8 cellular contexts compared by ENCODE assay signal in genomic region chr4:185811509-185812364, GRCh38. TPM values are rescaled to one million over a fixed set of nuclear protein-coding genes. Genes with fewer than 3 reads are reported as not detected.
DNase-seq lines count a peak whose midpoint lies in the region; ATAC-seq and TF ChIP-seq lines count a peak whose summit lies in the region.

TSS of gene SORBS2 (minus strand) at chr4:185812194. CDS start at chr4:185690571, 121,623 bp downstream.

- WGBS in spleen, 5 donors = 38 to 49% (median 43%) methylated on average over 17 to 20 of the region's 20 CpGs

- H3K27me3 ChIP-seq in brain microvascular endothelial cell (replicated peaks) (no peaks in the 10 kb centered on the region), spleen (replicated peaks in 1 of 7) (peaks cover 0 to 6% (median 0%) of the 10 kb centered on the region in 7 donors)

- no peaks in the 10 kb centered on the region for H3K36me3 ChIP-seq in brain microvascular endothelial cell (replicated peaks)
- H3K36me3 ChIP-seq in spleen = no peaks in the 10 kb centered on the region

- H3K9me3 ChIP-seq in spleen = no peaks in the 10 kb centered on the region

- no peak for TF ChIP-seq CTCF in brain microvascular endothelial cell (IDR thresholded peaks at IDR 0.05; ENCODE audit: low read depth, low read length, missing control alignments)
- TF ChIP-seq CTCF in spleen (IDR thresholded peaks at IDR 0.05 in 8 of 11, conservative IDR thresholded peaks at IDR 0.05 in 3 of 11) = no peak

- no peak for TF ChIP-seq POLR2A in spleen (IDR thresholded peaks at IDR 0.05)

- intact Hi-C loops in spleen (cut with DNase I; ENCODE audit: low total_unique reads) = no loop called here

- peak; percentile 51 to 84 for DNase-seq in NCI-H2081 (lab: John Stamatoyannopoulos, UW)
- DNase-seq in brain microvascular endothelial cell = peak; percentile 51
- DNase-seq in islet precursor cell = peak; percentile 66
- peak; percentile 85 for DNase-seq in spleen
- no peak for DNase-seq in activated T-cell treated with anti-CD3 and anti-CD28 coated beads, Interleukin-2, amount 50 U/mL, for 4 hours
- DNase-seq in activated effector memory CD4-positive, alpha-beta T cell treated with anti-CD3 and anti-CD28 coated beads, Interleukin-2, amount 50 U/mL, for 16 hours = no peak

- ATAC-seq in GM18519 (IDR thresholded peaks at IDR 0.05; ENCODE audit: low FRiP score, unreplicated experiment) (peak; percentile 76), HG02840 (IDR thresholded peaks at IDR 0.05; ENCODE audit: low FRiP score, unreplicated experiment) (peak; percentile 87)
- ATAC-seq in activated T-cell treated with anti-CD3 and anti-CD28 coated beads, Interleukin-2, amount 50 U/mL, for 4 hours = no peak

- H3K27me3 Mint-ChIP-seq in activated T-cell treated with anti-CD3 and anti-CD28 coated beads, Interleukin-2, amount 50 U/mL, for 4 hours (ENCODE audit: low read depth) = peaks cover 18% of the 10 kb centered on the region

- in situ Hi-C loops in brain microvascular endothelial cell (cut with HindIII; ENCODE audit: low pct_ligation_motif_present, low sequenced_read_pairs) = no loop called here

- no peaks in the 10 kb centered on the region for H3K9me3 Mint-ChIP-seq in activated T-cell treated with anti-CD3 and anti-CD28 coated beads, Interleukin-2, amount 50 U/mL, for 4 hours

- H3K4me1 Mint-ChIP-seq in activated T-cell treated with anti-CD3 and anti-CD28 coated beads, Interleukin-2, amount 50 U/mL, for 4 hours (ENCODE audit: low read depth) = no peaks in the 10 kb centered on the region

- peak within 1 kb of the TSS; percentile 34 for H3K4me3 ChIP-seq in brain microvascular endothelial cell (ENCODE audit: low read depth, low read length)
- peak within 1 kb of the TSS; percentile 2 to 64 (median 28) for H3K4me3 ChIP-seq in spleen

- H3K4me1 ChIP-seq in spleen = peaks cover 0 to 11% (median 4%) of the 10 kb centered on the region in 6 donors

- H3K36me3 Mint-ChIP-seq in activated T-cell treated with anti-CD3 and anti-CD28 coated beads, Interleukin-2, amount 50 U/mL, for 4 hours (ENCODE audit: insufficient read depth) = no peaks in the 10 kb centered on the region

- peak within 1 kb of the TSS; percentile 47 for H3K27ac ChIP-seq in brain microvascular endothelial cell
- peak within 1 kb of the TSS in 7 of 8 donors; percentile 26 to 70 (median 56) for H3K27ac ChIP-seq in spleen

- H3K4me3 Mint-ChIP-seq in activated T-cell treated with anti-CD3 and anti-CD28 coated beads, Interleukin-2, amount 50 U/mL, for 4 hours = no peak within 1 kb of the TSS

RNA-seq across cellular contexts. Expression of gene SORBS2, which starts in this region (rescaled TPM):
- 100 to 1,000 TPM in 3 of 7 donors, 10 to 100 TPM in 4; 69.4 to 128 (median 90.4) TPM for total RNA-seq in spleen
- 10 to 100 TPM in 2 of 3 donors, 1 to 10 TPM in 1; 5.9 to 22.0 (median 10.8) TPM for polyA plus RNA-seq in spleen
- 1 to 10 TPM in 1 of 3 donors, under 1 TPM in 2; 0.53 to 1.1 (median 0.74) TPM for total RNA-seq in activated T-cell treated with anti-CD3 and anti-CD28 coated beads, Interleukin-2, amount 50 U/mL, for 4 hours

Comparison
In these comparisons a context has a peak if more than half of its experiments do, and no peak if none do; other contexts are left out.
1. RNA of gene SORBS2 (total RNA-seq): 69.4 to 128 TPM in spleen; 0.53 to 1.1 TPM in activated T-cell treated with anti-CD3 and anti-CD28 coated beads, Interleukin-2, amount 50 U/mL, for 4 hours; every median in the first group is over 10 times any median in the second.
2. ATAC-seq: peak in GM18519 (single experiment) and HG02840 (single experiment); none in activated T-cell treated with anti-CD3 and anti-CD28 coated beads, Interleukin-2, amount 50 U/mL, for 4 hours (0 of 2).
3. DNase-seq: peak in NCI-H2081 (2 of 2), brain microvascular endothelial cell (single experiment), islet precursor cell (single experiment) and spleen (single experiment); none in activated T-cell treated with anti-CD3 and anti-CD28 coated beads, Interleukin-2, amount 50 U/mL, for 4 hours (single experiment) and activated effector memory CD4-positive, alpha-beta T cell treated with anti-CD3 and anti-CD28 coated beads, Interleukin-2, amount 50 U/mL, for 16 hours (single experiment).